In genomic region chr14:99420711-99421110, GRCh38 we compare ENCODE assay signal across 2 cellular contexts.
TF ChIP-seq lines count a peak whose summit lies in the region.

No MANE protein-coding gene starts in this region.

TF ChIP-seq in endothelial cell of umbilical vein, 7 proteins besides CTCF, POLR2A, EP300 and RAD21 (continued from another document):
- TF ChIP-seq FOS (IDR thresholded peaks at IDR 0.05; ENCODE audit: borderline replicate concordance, insufficient read depth, low read length): no peak
- TF ChIP-seq POLR2AphosphoS5 (IDR thresholded peaks at IDR 0.05; ENCODE audit: insufficient read depth, low read depth, low read length): no peak
- no peak for TF ChIP-seq GATA2 (IDR thresholded peaks at IDR 0.05; ENCODE audit: insufficient read depth, insufficient read length, low read depth, low read length)
- no peak for TF ChIP-seq JUN (IDR thresholded peaks at IDR 0.05; ENCODE audit: borderline replicate concordance, insufficient read depth, insufficient read length, low read depth)
- TF ChIP-seq MYC (IDR thresholded peaks at IDR 0.05; ENCODE audit: low read depth, low read length): no peak
- TF ChIP-seq EZH2 (IDR thresholded peaks at IDR 0.05; ENCODE audit: borderline replicate concordance, low read depth, low read length, severe bottlenecking): no peak

TF ChIP-seq in SK-N-SH, 30 proteins besides CTCF, POLR2A, EP300 and RAD21 (continued from another document):
- no peak for TF ChIP-seq USF1 (IDR thresholded peaks at IDR 0.05; ENCODE audit: borderline replicate concordance, low read depth)
TF ChIP-seq in SK-N-SH: peak in this region for 0.
